In the genomic region with DNA sequence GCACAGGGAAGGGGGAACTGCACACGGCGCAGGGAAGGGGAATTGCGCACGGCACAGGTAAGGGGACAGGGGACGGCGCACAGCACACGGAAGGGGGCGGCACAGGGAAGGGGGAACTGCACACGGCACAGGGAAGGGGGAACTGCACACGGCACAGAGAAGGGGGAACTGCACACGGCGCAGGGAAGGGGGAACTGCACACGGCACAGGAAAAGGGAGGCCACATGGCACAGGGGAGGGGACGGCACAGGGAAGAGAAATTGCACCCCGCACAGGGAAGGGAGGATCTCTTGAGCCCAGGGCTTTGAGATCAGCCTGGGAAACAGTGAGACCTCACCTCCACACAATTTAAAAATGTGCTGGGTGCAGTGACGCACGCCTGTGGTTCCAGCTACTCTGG, we compare ENCODE assay signal across 2 cellular contexts. TPM values are rescaled to one million over a fixed set of nuclear protein-coding genes. Genes with fewer than 3 reads are reported as not detected.
"Had no signal": no experiment of that assay in that cellular context is flagged by ENCODE, and none has a peak within 500 bp of the region (broad histone marks: within the 10 kb centered on the region; RNA-seq: fewer than 3 reads in every experiment).

No MANE protein-coding gene starts in this region.

RNA-seq across cellular contexts. Expression of gene C2CD4C, which starts 18.8 kb away (rescaled TPM):
- total RNA-seq: kidney epithelial cell; natural killer cell treated with Interleukin-12 subunit alpha and Interleukin-12 subunit beta and Interleukin-15 and Interleukin-18, amount 100 ng/mL, for 72 hours had no signal
